In genomic region chr5:68406344-68406743, GRCh38 we compare ENCODE assay signal across 9 cellular contexts.
DNase-seq lines count a peak whose midpoint lies in the region; ATAC-seq and TF ChIP-seq lines count a peak whose summit lies in the region.
"Had no signal": no experiment of that assay in that cellular context is flagged by ENCODE, and none has a peak within 500 bp of the region (broad histone marks: within the 10 kb centered on the region; RNA-seq: fewer than 3 reads in every experiment).

No MANE protein-coding gene starts in this region.

- H3K9ac ChIP-seq in mucosa of rectum (ENCODE audit: low read depth in 1 of 2, low read length in 2 of 2), result peak overlapping the region in 1 of 2 donors; percentile 42

- no peaks in the 10 kb centered on the region for H3K27me3 ChIP-seq in mucosa of rectum (ENCODE audit: control insufficient read depth in 2 of 2, insufficient read depth in 2 of 2, low read length in 2 of 2)

- no peaks in the 10 kb centered on the region for H3K36me3 ChIP-seq in mucosa of rectum (ENCODE audit: control insufficient read depth in 2 of 2, insufficient read depth in 2 of 2, low read length in 2 of 2)

- no peak for TF ChIP-seq CTCF in RWPE1 (conservative IDR thresholded peaks at IDR 0.05; ENCODE audit: low read depth)
- no peak for TF ChIP-seq CTCF in CD14-positive monocyte (IDR thresholded peaks at IDR 0.05)

- CTCF ChIA-PET in RWPE1 (lab: Yijun Ruan, JAX), result interaction anchor here (0.7 kb wide), 1 partner anchor 13 kb away, joined by 4 read pairs; no protein-coding TSS in a partner anchor

- H3K9me3 Mint-ChIP-seq in CD14-positive monocyte, result peaks cover 0 to 10% (median 1%) of the 10 kb centered on the region in 7 donors

- peak overlapping the region in 2 of 7 donors; percentile 24 to 72 for H3K27ac Mint-ChIP-seq in CD14-positive monocyte

- H3K36me3 Mint-ChIP-seq in CD14-positive monocyte, result no peaks in the 10 kb centered on the region

- peaks cover 7 to 23% of the 10 kb centered on the region in 2 donors for H3K4me1 ChIP-seq in mucosa of rectum (ENCODE audit: control insufficient read depth in 2 of 2, insufficient read depth in 2 of 2, low read length in 2 of 2)
- H3K4me1 ChIP-seq: psoas muscle had no signal

- no peaks in the 10 kb centered on the region for H3K9me3 ChIP-seq in mucosa of rectum (ENCODE audit: control insufficient read depth in 2 of 2, low read length in 2 of 2)
- H3K9me3 ChIP-seq: psoas muscle had no signal

- peaks cover 22% of the 10 kb centered on the region for H3K4me1 Mint-ChIP-seq in CD14-positive monocyte

- POLR2A ChIA-PET in RWPE1 (lab: Yijun Ruan, JAX; ENCODE audit: low non-redundant PET), result no interaction called here

- H3K27me3 Mint-ChIP-seq in CD14-positive monocyte (ENCODE audit: low read depth in 3 of 3), result peaks cover 0 to 2% (median 1%) of the 10 kb centered on the region in 3 donors

- intact Hi-C loops in CD14-positive monocyte (cut with micrococcal nuclease), result no loop called here

- peak overlapping the region; percentile 22 for H3K27ac ChIP-seq in RWPE1
- H3K27ac ChIP-seq in mucosa of rectum (ENCODE audit: low read depth in 2 of 2, low read length in 2 of 2), result peak overlapping the region; percentile 61 to 77
- H3K27ac ChIP-seq: psoas muscle had no signal

- H3K4me3 ChIP-seq in mucosa of rectum (ENCODE audit: low read length in 2 of 2), result peak overlapping the region in 1 of 2 donors; percentile 44
- H3K4me3 ChIP-seq: psoas muscle had no signal

- ATAC-seq in GM18511 (IDR thresholded peaks at IDR 0.05; ENCODE audit: unreplicated experiment) (peak; percentile 36), GM21786 (IDR thresholded peaks at IDR 0.05; ENCODE audit: unreplicated experiment) (peak; percentile 19), HG02840 (IDR thresholded peaks at IDR 0.05; ENCODE audit: low FRiP score, unreplicated experiment) (no peak)

- no peak overlapping the region for H3K4me3 Mint-ChIP-seq in CD14-positive monocyte

- DNase-seq in RWPE1 (ENCODE audit: low spot score) (no peak), NCI-H2171 (lab: John Stamatoyannopoulos, UW) (no peak), COLO829 (ENCODE audit: low spot score) (no peak), CD14-positive monocyte (ENCODE audit: low spot score) (no peak)
- DNase-seq: psoas muscle had no signal
